In genomic region chr6:28922841-28923317, GRCh38 we compare ENCODE assay signal across 8 cellular contexts. TPM values are rescaled to one million over a fixed set of nuclear protein-coding genes. Genes with fewer than 3 reads are reported as not detected.
DNase-seq lines count a peak whose midpoint lies in the region; ATAC-seq and TF ChIP-seq lines count a peak whose summit lies in the region.

No MANE protein-coding gene starts in this region.

- peaks cover 9% of the 10 kb centered on the region for H3K36me3 ChIP-seq in hepatocyte (replicated peaks; ENCODE audit: insufficient read depth, low read depth)

- H3K4me1 ChIP-seq in hepatocyte (ENCODE audit: insufficient read depth), result peaks cover 8% of the 10 kb centered on the region

- peaks cover 57% of the 10 kb centered on the region for H3K79me2 ChIP-seq in hepatocyte

- peak overlapping the region; percentile 73 for H3K27ac ChIP-seq in angular gyrus (ENCODE audit: low read depth, low read length)
- peak overlapping the region; percentile 98 for H3K27ac ChIP-seq in hepatocyte

- peak overlapping the region; percentile 88 for H3K4me2 ChIP-seq in hepatocyte

- intact Hi-C loops in sciatic nerve (cut with DNase I), result no loop called here

- H2AFZ ChIP-seq in hepatocyte, result peak overlapping the region; percentile 98

- no peaks in the 10 kb centered on the region for H3K9me2 ChIP-seq in hepatocyte (replicated peaks; ENCODE audit: insufficient read depth)

- H4K20me1 ChIP-seq in hepatocyte (ENCODE audit: insufficient read depth, poor library complexity, severe bottlenecking), result peaks cover 24% of the 10 kb centered on the region

- no peaks in the 10 kb centered on the region for H3K27me3 ChIP-seq in hepatocyte

- no peak for TF ChIP-seq CTCF in hepatocyte (IDR thresholded peaks at IDR 0.05; ENCODE audit: poor library complexity)

- no peaks in the 10 kb centered on the region for H3K9me3 ChIP-seq in hepatocyte (ENCODE audit: low read depth)

- peak overlapping the region; percentile 89 for H3K4me3 ChIP-seq in hepatocyte

- ATAC-seq in GM19372 (IDR thresholded peaks at IDR 0.05; ENCODE audit: low read depth, unreplicated experiment) (peak; percentile 25), HG03457 (IDR thresholded peaks at IDR 0.05; ENCODE audit: unreplicated experiment) (peak; percentile 14), sciatic nerve (peak; percentile 48)

- DNase-seq in CMK (ENCODE audit: low read depth), result peak; percentile 36
- peak; percentile 62 for DNase-seq in RPMI8226
- peak; percentile 59 for DNase-seq in hepatocyte (ENCODE audit: low spot score)
- peak; percentile 65 for DNase-seq in sciatic nerve (ENCODE audit: low spot score)
- no peak for DNase-seq in T-helper 9 cell

- WGBS in hepatocyte (ENCODE audit: low lambda C conversion rate, missing lambda C conversion rate), result under 1% methylated on average over 31 of the region's 33 CpGs

RNA-seq across cellular contexts. Expression of gene TRIM27, which starts 0.9 kb away (rescaled TPM):
- total RNA-seq in hepatocyte (60.8 and 62.7 TPM in 2 replicates), sciatic nerve (50.0 TPM)
- polyA plus RNA-seq in hepatocyte, result 50.3 and 57.0 TPM in 2 replicates
